8 cellular contexts compared by ENCODE assay signal in the genomic region with DNA sequence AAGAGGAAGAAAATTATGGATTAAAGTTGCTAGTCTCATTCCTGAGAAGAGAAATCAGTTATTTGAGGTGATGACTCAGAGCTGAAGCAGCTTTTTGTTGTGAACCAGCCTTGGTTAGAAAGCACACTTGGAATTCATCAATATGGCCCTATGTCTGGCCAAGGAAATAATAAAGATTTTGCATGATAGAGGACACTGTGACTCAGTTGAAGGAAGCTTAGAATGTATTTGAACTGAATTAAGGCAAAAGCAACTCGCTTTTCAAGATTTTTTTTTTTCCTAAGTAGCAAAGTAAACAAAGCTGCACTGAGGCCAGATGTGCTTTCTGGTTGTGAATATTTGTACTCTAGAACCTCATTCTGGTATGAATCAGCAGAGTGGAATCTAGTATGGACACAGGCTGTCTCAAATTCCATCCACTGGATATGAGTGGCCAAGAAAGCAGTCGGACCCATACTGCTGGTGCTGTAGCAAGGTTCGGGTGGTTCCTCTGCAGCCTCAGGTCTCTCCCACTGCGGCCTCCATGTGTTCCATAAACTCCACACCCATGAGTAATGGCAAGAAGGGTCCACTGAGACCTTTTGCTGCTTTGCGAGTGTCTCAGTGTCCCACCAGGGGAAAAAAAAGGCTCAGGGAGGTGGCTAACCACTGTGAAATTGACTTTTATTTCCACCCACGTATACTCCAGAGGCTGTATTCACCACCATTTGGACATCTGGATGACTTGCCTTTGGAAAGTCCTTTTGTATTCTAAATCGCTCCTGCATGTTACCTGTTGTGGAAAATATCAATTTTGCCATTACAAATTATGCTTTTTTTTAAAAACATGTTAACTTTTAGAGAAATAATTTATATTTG. TPM values are rescaled to one million over a fixed set of nuclear protein-coding genes. Genes with fewer than 3 reads are reported as not detected.
DNase-seq lines count a peak whose midpoint lies in the region; ATAC-seq and TF ChIP-seq lines count a peak whose summit lies in the region.

No MANE protein-coding gene starts in this region.

- H2BK120ac ChIP-seq in trophoblast cell (ENCODE audit: insufficient read depth, low read length, poor library complexity) = peak overlapping the region; percentile 39

- H3K18ac ChIP-seq in trophoblast cell (ENCODE audit: low read length) = peak overlapping the region; percentile 58

- WGBS in esophagus squamous epithelium, 2 donors = 70 to 76% methylated on average over 6 to 7 of the region's 7 CpGs
- no CpG with 5 or more reads among the region's 7 CpGs for WGBS in trophoblast cell (ENCODE audit: extremely low coverage, insufficient coverage, insufficient read length)

- ATAC-seq in HG03460 (IDR thresholded peaks at IDR 0.05; ENCODE audit: unreplicated experiment) (no peak), GM18511 (IDR thresholded peaks at IDR 0.05; ENCODE audit: unreplicated experiment) (no peak)

- H3K27me3 ChIP-seq in esophagus squamous epithelium (no peaks in the 10 kb centered on the region), trophoblast cell (ENCODE audit: insufficient read depth, low read length) (no peaks in the 10 kb centered on the region)

- peaks cover 2% of the 10 kb centered on the region for H3K79me2 ChIP-seq in trophoblast cell (ENCODE audit: control insufficient read depth, insufficient read depth, low read length, poor library complexity)

- H3K27ac ChIP-seq in esophagus squamous epithelium (peak overlapping the region; percentile 17 to 75 (median 66)), trophoblast cell (ENCODE audit: low read depth, low read length) (peak overlapping the region; percentile 96)

- DNase-seq in ELR (ENCODE audit: low read depth) (peak; percentile 95), SK-MEL-5 (ENCODE audit: low read depth, low spot score) (peak; percentile 25), esophagus squamous epithelium (lab: John Stamatoyannopoulos, UW) (no peak), trophoblast cell (peak; percentile 64 to 85), posterior cingulate gyrus (no peak), NCI-H2107 (lab: John Stamatoyannopoulos, UW) (no peak)

- H3K9ac ChIP-seq in trophoblast cell (ENCODE audit: low read length) = no peak overlapping the region

- no peak overlapping the region for H4K12ac ChIP-seq in trophoblast cell (ENCODE audit: low read depth, low read length)

- TF ChIP-seq POLR2A in esophagus squamous epithelium (IDR thresholded peaks at IDR 0.05) = no peak

- H3K36me3 ChIP-seq in esophagus squamous epithelium (peaks cover 0 to 62% (median 0%) of the 10 kb centered on the region in 3 donors), trophoblast cell (ENCODE audit: control insufficient read depth in 1 of 2, insufficient read depth in 2 of 2, low read length in 2 of 2) (peaks cover 7 to 19% of the 10 kb centered on the region in 2 experiments)

- H4K8ac ChIP-seq in trophoblast cell (ENCODE audit: low read depth, low read length) = peak overlapping the region; percentile 78

- H2BK5ac ChIP-seq in trophoblast cell (ENCODE audit: low read depth, low read length, poor library complexity) = peak overlapping the region; percentile 95

- H3K14ac ChIP-seq in trophoblast cell (ENCODE audit: low read length) = peak overlapping the region; percentile 14

- in situ Hi-C loops in SK-MEL-5 (cut with HindIII; ENCODE audit: low pct_unique_long_range_greater_than_20kb, low sequenced_read_pairs) = no loop called here

- peak overlapping the region; percentile 92 for H2AK5ac ChIP-seq in trophoblast cell (ENCODE audit: low read length)

- peak overlapping the region; percentile 94 for H4K91ac ChIP-seq in trophoblast cell (ENCODE audit: low read depth, low read length)

- peak overlapping the region; percentile 2 for H3K4ac ChIP-seq in trophoblast cell (ENCODE audit: low read depth, low read length)

- H3K4me1 ChIP-seq in esophagus squamous epithelium = peaks cover 30 to 92% (median 50%) of the 10 kb centered on the region in 3 donors
- H3K4me1 ChIP-seq in trophoblast cell (ENCODE audit: control insufficient read depth in 1 of 2, insufficient read depth in 2 of 2, low read length in 2 of 2) = peaks cover 11 to 19% of the 10 kb centered on the region in 2 experiments

- intact Hi-C loops in esophagus squamous epithelium (cut with DNase I) = no loop called here
- intact Hi-C loops in posterior cingulate gyrus (cut with DNase I) = no loop called here

- H3K9me3 ChIP-seq in esophagus squamous epithelium = no peaks in the 10 kb centered on the region
- no peaks in the 10 kb centered on the region for H3K9me3 ChIP-seq in trophoblast cell (ENCODE audit: insufficient read depth, low read depth, low read length)

- peak overlapping the region; percentile 16 for H2BK12ac ChIP-seq in trophoblast cell (ENCODE audit: low read length)

- no peak overlapping the region for H3K23ac ChIP-seq in trophoblast cell (ENCODE audit: low read length)

- no peak for TF ChIP-seq CTCF in esophagus squamous epithelium (IDR thresholded peaks at IDR 0.05)

- H3K79me1 ChIP-seq in trophoblast cell (ENCODE audit: low read length) = peaks cover 15% of the 10 kb centered on the region

- no peak overlapping the region for H3K4me3 ChIP-seq in esophagus squamous epithelium
- H3K4me3 ChIP-seq in trophoblast cell (ENCODE audit: low read depth, low read length) = no peak overlapping the region

- H3K4me2 ChIP-seq in trophoblast cell (ENCODE audit: low read length) = no peak overlapping the region

- peak overlapping the region; percentile 63 for H2AFZ ChIP-seq in trophoblast cell (ENCODE audit: insufficient read depth, low read length, poor library complexity)

RNA-seq across cellular contexts. Expression of gene TGFBR2, which starts 53.1 kb away (rescaled TPM):
- total RNA-seq in SK-MEL-5 (2014; rRNA removed; shearing (Covaris generic)) = 19.4 and 21.8 TPM in 2 replicates
- 33.6 and 41.3 TPM in 2 replicates for polyA plus RNA-seq in SK-MEL-5 (2015; cell fraction: cytosol; rRNA removed)
- polyA plus RNA-seq in SK-MEL-5 (2015; cell fraction: nucleus; rRNA removed) = 11.5 and 14.4 TPM in 2 replicates
- total RNA-seq in esophagus squamous epithelium = 100 to 1,000 TPM in 1 of 4 donors, 10 to 100 TPM in 3; 10.1 to 114 (median 48.7) TPM
- polyA plus RNA-seq in trophoblast cell (2013) = 95.2 and 107 TPM in 2 replicates

Comparison
In these comparisons a context has a peak if more than half of its experiments do, and no peak if none do; other contexts are left out.
1. DNase-seq: peak in ELR (single experiment), SK-MEL-5 (single experiment) and trophoblast cell (2 of 2); none in esophagus squamous epithelium (single experiment), posterior cingulate gyrus (0 of 10) and NCI-H2107 (single experiment).